ENCODE assay signal across 23 cellular contexts in the genomic region with DNA sequence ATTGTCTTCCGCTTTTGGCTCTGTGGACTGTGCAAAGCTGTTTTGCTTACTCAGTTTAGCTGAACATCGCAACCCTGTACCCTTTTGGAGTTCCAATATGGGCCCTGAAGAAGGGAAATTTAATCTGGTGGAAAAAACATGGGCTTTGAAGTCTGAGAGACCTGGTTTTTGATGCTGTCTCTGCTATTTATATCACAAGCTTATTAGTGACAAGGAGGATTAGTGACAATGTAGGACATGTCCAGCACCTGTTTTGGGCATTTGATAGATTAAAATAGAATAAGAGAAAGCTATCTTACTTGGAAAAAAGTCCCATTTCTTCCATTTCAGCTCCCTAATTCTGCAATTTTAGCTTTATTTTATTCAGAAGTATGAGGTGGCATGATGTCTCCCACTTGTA.
"Had no signal": no experiment of that assay in that cellular context is flagged by ENCODE, and none has a peak within 500 bp of the region (broad histone marks: within the 10 kb centered on the region; RNA-seq: fewer than 3 reads in every experiment).

No MANE protein-coding gene starts in this region.

- ATAC-seq: effector memory CD8-positive, alpha-beta T cell; left lobe of liver; natural killer cell; pancreas; sciatic nerve; stimulated activated naive B cell treated with anti-CD40 and anti-IgM and Interleukin-4, amounts not matched to agents 10 μg/mL and 1 μg/mL and 100 μg/mL, for 72 hours had no signal

- H3K27ac Mint-ChIP-seq: effector memory CD8-positive, alpha-beta T cell; memory B cell; natural killer cell; progenitor cell of endocrine pancreas; stimulated activated naive B cell treated with anti-CD40 and anti-IgM and Interleukin-4, amounts not matched to agents 10 μg/mL and 1 μg/mL and 100 μg/mL, for 72 hours; stimulated activated naive CD8-positive, alpha-beta T cell treated with anti-CD3 and anti-CD28 coated beads, Interleukin-15, Interleukin-2, amounts not matched to agents 100 ng/mL and 50 ng/mL, for 24 hours had no signal

- H3K9me3 Mint-ChIP-seq: effector memory CD8-positive, alpha-beta T cell; memory B cell; natural killer cell; stimulated activated naive B cell treated with anti-CD40 and anti-IgM and Interleukin-4, amounts not matched to agents 10 μg/mL and 1 μg/mL and 100 μg/mL, for 72 hours; stimulated activated naive CD8-positive, alpha-beta T cell treated with anti-CD3 and anti-CD28 coated beads, Interleukin-15, Interleukin-2, amounts not matched to agents 100 ng/mL and 50 ng/mL, for 24 hours had no signal

- H3K9me3 ChIP-seq: esophagus squamous epithelium, neutrophil, pancreas, right atrium auricular region, spleen, thoracic aorta, tibial nerve, upper lobe of left lung had no signal

- H3K36me3 ChIP-seq: esophagus squamous epithelium, neutrophil, pancreas, right atrium auricular region, spleen, thoracic aorta, tibial nerve, upper lobe of left lung had no signal

- H3K27me3 ChIP-seq: esophagus squamous epithelium, neutrophil, pancreas, right atrium auricular region, spleen, tibial nerve, upper lobe of left lung had no signal

- H3K36me3 Mint-ChIP-seq: memory B cell; natural killer cell; stimulated activated naive B cell treated with anti-CD40 and anti-IgM and Interleukin-4, amounts not matched to agents 10 μg/mL and 1 μg/mL and 100 μg/mL, for 72 hours had no signal

- H3K4me3 ChIP-seq: esophagus squamous epithelium, lung, pancreas, right atrium auricular region, skin epidermis, spleen, thoracic aorta, tibial nerve, upper lobe of left lung had no signal

- H3K27ac ChIP-seq: esophagus squamous epithelium, neutrophil, pancreas, right atrium auricular region, skin epidermis, spleen, thoracic aorta, tibial nerve, upper lobe of left lung had no signal

- H3K4me1 ChIP-seq: pancreas, right atrium auricular region, tibial nerve had no signal

- DNase-seq: cortex of kidney; effector memory CD8-positive, alpha-beta T cell; erythroblast; esophagus squamous epithelium; foreskin melanocyte; hypothalamus; natural killer cell; pancreas; spleen; stimulated activated CD4-positive, alpha-beta T cell treated with anti-CD3 and anti-CD28 coated beads, Interleukin-2, amount 100 ng/mL, for 48 hours; stimulated activated naive B cell treated with anti-CD40 and anti-IgM and Interleukin-4, amounts not matched to agents 10 μg/mL and 1 μg/mL and 100 μg/mL, for 72 hours; upper lobe of left lung had no signal
